Comparison of ENCODE assay signal across 9 cellular contexts in genomic region chr10:16440396-16441105, GRCh38. TPM values are rescaled to one million over a fixed set of nuclear protein-coding genes. Genes with fewer than 3 reads are reported as not detected.
DNase-seq lines count a peak whose midpoint lies in the region; ATAC-seq lines count a peak whose summit lies in the region.
"Had no signal": no experiment of that assay in that cellular context is flagged by ENCODE, and none has a peak within 500 bp of the region (broad histone marks: within the 10 kb centered on the region; RNA-seq: fewer than 3 reads in every experiment).

No MANE protein-coding gene starts in this region.

- no peak overlapping the region for H3K4me3 ChIP-seq in skeletal muscle satellite cell (ENCODE audit: low read length)
- H3K4me3 ChIP-seq: heart right ventricle had no signal

- DNase-seq in NCI-H82 (lab: John Stamatoyannopoulos, UW) (peak; percentile 46), NCI-H82 treated with DMSO at 0.1 percent for 48 hours (lab: John Stamatoyannopoulos, UW; ENCODE audit: unreplicated experiment) (no peak), RPMI7951 (ENCODE audit: low read depth) (peak; percentile 27), NOMO-1 (lab: John Stamatoyannopoulos, UW; ENCODE audit: unreplicated experiment in 2 of 2) (no peak), AML-193 (lab: John Stamatoyannopoulos, UW) (no peak)
- DNase-seq: heart right ventricle had no signal

- H3K4me2 ChIP-seq in skeletal muscle satellite cell (ENCODE audit: low read length), result peak overlapping the region; percentile 77

- H3K36me3 ChIP-seq in skeletal muscle satellite cell (ENCODE audit: insufficient read depth, low read length), result no peaks in the 10 kb centered on the region

- no peaks in the 10 kb centered on the region for H3K27me3 ChIP-seq in skeletal muscle satellite cell (ENCODE audit: control insufficient read depth, insufficient read depth, low read length)
- H3K27me3 ChIP-seq: heart right ventricle had no signal

- H3K9ac ChIP-seq in skeletal muscle satellite cell (ENCODE audit: low read depth, low read length), result no peak overlapping the region

- ATAC-seq in esophagus mucosa (peak; percentile 48), HG03460 (IDR thresholded peaks at IDR 0.05; ENCODE audit: unreplicated experiment) (no peak)
- ATAC-seq: heart right ventricle had no signal

- peaks cover 21% of the 10 kb centered on the region for H3K4me1 ChIP-seq in skeletal muscle satellite cell (ENCODE audit: control insufficient read depth, insufficient read depth, low read length)

- no peaks in the 10 kb centered on the region for H3K9me3 ChIP-seq in skeletal muscle satellite cell (replicated peaks; ENCODE audit: low read length)
- H3K9me3 ChIP-seq: heart right ventricle had no signal

RNA-seq across cellular contexts. Expression of gene PTER, which starts 3.7 kb away (rescaled TPM):
- total RNA-seq in RPMI7951 (2014; rRNA removed; shearing (Covaris generic)), result 29.0 and 41.9 TPM in 2 replicates
- total RNA-seq in esophagus mucosa, result 9.7 TPM
- 24.8 and 31.0 TPM in 2 replicates for total RNA-seq in skeletal muscle satellite cell (2012; rRNA removed)

Comparison
In these comparisons a context has a peak if more than half of its experiments do, and no peak if none do; other contexts are left out.
1. DNase-seq: peak in NCI-H82 (single experiment) and RPMI7951 (single experiment); none in NCI-H82 treated with DMSO at 0.1 percent for 48 hours (single experiment), NOMO-1 (0 of 2) and AML-193 (0 of 2).